ENCODE assay signal across 11 cellular contexts in genomic region chr1:154502742-154503111, GRCh38. TPM values are rescaled to one million over a fixed set of nuclear protein-coding genes. Genes with fewer than 3 reads are reported as not detected.
DNase-seq lines count a peak whose midpoint lies in the region; ATAC-seq and TF ChIP-seq lines count a peak whose summit lies in the region.
"Had no signal": no experiment of that assay in that cellular context is flagged by ENCODE, and none has a peak within 500 bp of the region (broad histone marks: within the 10 kb centered on the region; RNA-seq: fewer than 3 reads in every experiment).

No MANE protein-coding gene starts in this region.

- peak overlapping the region in 1 of 2 donors; percentile 87 for H3K27ac ChIP-seq in lung (ENCODE audit: low read depth in 1 of 2, low read length in 1 of 2)
- no peak overlapping the region for H3K27ac ChIP-seq in tibial artery
- H3K27ac ChIP-seq in caudate nucleus (ENCODE audit: low read depth, low read length), result no peak overlapping the region

- H3K9me3 Mint-ChIP-seq in dendritic cell treated with granulocyte-macrophage colony-stimulating factor and Interleukin-4, amounts not matched to agents 40 ng/mL and 50 ng/mL, for 4 days, result no peaks in the 10 kb centered on the region

- H3K27me3 Mint-ChIP-seq in dendritic cell treated with granulocyte-macrophage colony-stimulating factor and Interleukin-4, amounts not matched to agents 40 ng/mL and 50 ng/mL, for 4 days, result peaks cover 81% of the 10 kb centered on the region

- intact Hi-C loops in dendritic cell treated with granulocyte-macrophage colony-stimulating factor and Interleukin-4, amounts not matched to agents 40 ng/mL and 50 ng/mL, for 4 days (cut with micrococcal nuclease), result no loop called here
- intact Hi-C loops in tibial artery (cut with DNase I; ENCODE audit: low total_unique reads), result no loop called here

- H3K27me3 ChIP-seq in lung (ENCODE audit: control insufficient read depth, insufficient read depth) (no peaks in the 10 kb centered on the region), tibial artery (peaks cover 0 to 71% of the 10 kb centered on the region in 2 donors)

- H3K36me3 Mint-ChIP-seq in dendritic cell treated with granulocyte-macrophage colony-stimulating factor and Interleukin-4, amounts not matched to agents 40 ng/mL and 50 ng/mL, for 4 days (ENCODE audit: low read depth), result no peaks in the 10 kb centered on the region

- ATAC-seq in lung (ENCODE audit: insufficient read depth, low FRiP score) (peak; percentile 8), GM19467 (IDR thresholded peaks at IDR 0.05; ENCODE audit: unreplicated experiment) (no peak)
- ATAC-seq: activated naive CD4-positive, alpha-beta T cell treated with anti-CD3 and anti-CD28 coated beads, Interleukin-2, amount 50 U/mL, for 72 hours had no signal

- no peak overlapping the region for H3K4me3 ChIP-seq in lung
- peak overlapping the region; percentile 41 to 54 for H3K4me3 ChIP-seq in tibial artery

- peaks cover 15% of the 10 kb centered on the region for H3K4me1 Mint-ChIP-seq in dendritic cell treated with granulocyte-macrophage colony-stimulating factor and Interleukin-4, amounts not matched to agents 40 ng/mL and 50 ng/mL, for 4 days (ENCODE audit: low read depth)

- peaks cover 0 to 9% of the 10 kb centered on the region in 2 donors for H3K9me3 ChIP-seq in lung (ENCODE audit: control insufficient read depth in 2 of 2, insufficient read depth in 1 of 2, low read length in 1 of 2)
- H3K9me3 ChIP-seq in tibial artery, result peaks cover 0 to 7% (median 3%) of the 10 kb centered on the region in 3 donors

- peak overlapping the region; percentile 51 for H3K4me3 Mint-ChIP-seq in dendritic cell treated with granulocyte-macrophage colony-stimulating factor and Interleukin-4, amounts not matched to agents 40 ng/mL and 50 ng/mL, for 4 days

- TF ChIP-seq POLR2A in erythroblast (IDR thresholded peaks at IDR 0.05; ENCODE audit: low read length), result no peak

- TF ChIP-seq CTCF in lung (IDR thresholded peaks at IDR 0.05; ENCODE audit: control extremely low read depth, extremely low read depth), result no peak
- TF ChIP-seq CTCF in tibial artery (IDR thresholded peaks at IDR 0.05), result no peak

- H3K27ac Mint-ChIP-seq in dendritic cell treated with granulocyte-macrophage colony-stimulating factor and Interleukin-4, amounts not matched to agents 40 ng/mL and 50 ng/mL, for 4 days, result no peak overlapping the region
- H3K27ac Mint-ChIP-seq: activated naive CD4-positive, alpha-beta T cell treated with anti-CD3 and anti-CD28 coated beads, Interleukin-2, amount 50 U/mL, for 72 hours had no signal

- H3K36me3 ChIP-seq in lung (ENCODE audit: control insufficient read depth in 2 of 2, insufficient read depth in 2 of 2, low read length in 2 of 2) (no peaks in the 10 kb centered on the region), tibial artery (no peaks in the 10 kb centered on the region)

- DNase-seq in activated CD4-positive, alpha-beta T cell treated with anti-CD3 and anti-CD28 coated beads for 48 hours, result peak; percentile 11
- DNase-seq in activated CD4-positive, alpha-beta T cell treated with anti-CD3 and anti-CD28 coated beads, Interleukin-2, amount 50 U/mL, for 1 hour, result no peak
- DNase-seq in lung (ENCODE audit: low spot score), result no peak
- no peak for DNase-seq in tibial artery
- no peak for DNase-seq in caudate nucleus (lab: John Stamatoyannopoulos, UW)
- DNase-seq in erythroblast (lab: John Stamatoyannopoulos, UW), result no peak
- DNase-seq: NK-92 treated with Interleukin-12 subunit alpha and Interleukin-12 subunit beta, amount 100 ng/mL, for 24 hours had no signal

- H3K4me1 ChIP-seq in lung (ENCODE audit: control insufficient read depth in 2 of 2, insufficient read depth in 2 of 2, low read length in 2 of 2) (peaks cover 0 to 16% of the 10 kb centered on the region in 2 donors), tibial artery (peaks cover 0 to 17% (median 11%) of the 10 kb centered on the region in 4 donors)

- WGBS in lung, 2 donors, result 15 to 24% methylated on average over 42 to 43 of the region's 43 CpGs

RNA-seq across cellular contexts. Expression of gene SHE, which starts 0.5 kb away (rescaled TPM):
- 10 to 100 TPM; 25.3 to 33.5 TPM for total RNA-seq in lung
- 10 to 100 TPM; 15.1 to 16.8 TPM for polyA plus RNA-seq in lung
- total RNA-seq: activated naive CD4-positive, alpha-beta T cell treated with anti-CD3 and anti-CD28 coated beads, Interleukin-2, amount 50 U/mL, for 72 hours; LHCN-M2 had no signal

RNA-seq across cellular contexts. Expression of gene TDRD10, which starts 0.7 kb away (rescaled TPM):
- total RNA-seq in lung, result 1 to 10 TPM; 1.9 to 8.5 TPM
- polyA plus RNA-seq in lung, result 10 to 100 TPM in 1 of 2 donors, 1 to 10 TPM in 1; 6.1 to 12.6 TPM
- total RNA-seq: activated naive CD4-positive, alpha-beta T cell treated with anti-CD3 and anti-CD28 coated beads, Interleukin-2, amount 50 U/mL, for 72 hours; LHCN-M2 had no signal

RNA-seq across cellular contexts. Expression of gene UBE2Q1, which starts 55.7 kb away (rescaled TPM):
- 10 to 100 TPM; 38.6 to 87.3 TPM for total RNA-seq in lung
- polyA plus RNA-seq in lung, result 10 to 100 TPM; 34.3 to 47.9 TPM
